In the genomic region with DNA sequence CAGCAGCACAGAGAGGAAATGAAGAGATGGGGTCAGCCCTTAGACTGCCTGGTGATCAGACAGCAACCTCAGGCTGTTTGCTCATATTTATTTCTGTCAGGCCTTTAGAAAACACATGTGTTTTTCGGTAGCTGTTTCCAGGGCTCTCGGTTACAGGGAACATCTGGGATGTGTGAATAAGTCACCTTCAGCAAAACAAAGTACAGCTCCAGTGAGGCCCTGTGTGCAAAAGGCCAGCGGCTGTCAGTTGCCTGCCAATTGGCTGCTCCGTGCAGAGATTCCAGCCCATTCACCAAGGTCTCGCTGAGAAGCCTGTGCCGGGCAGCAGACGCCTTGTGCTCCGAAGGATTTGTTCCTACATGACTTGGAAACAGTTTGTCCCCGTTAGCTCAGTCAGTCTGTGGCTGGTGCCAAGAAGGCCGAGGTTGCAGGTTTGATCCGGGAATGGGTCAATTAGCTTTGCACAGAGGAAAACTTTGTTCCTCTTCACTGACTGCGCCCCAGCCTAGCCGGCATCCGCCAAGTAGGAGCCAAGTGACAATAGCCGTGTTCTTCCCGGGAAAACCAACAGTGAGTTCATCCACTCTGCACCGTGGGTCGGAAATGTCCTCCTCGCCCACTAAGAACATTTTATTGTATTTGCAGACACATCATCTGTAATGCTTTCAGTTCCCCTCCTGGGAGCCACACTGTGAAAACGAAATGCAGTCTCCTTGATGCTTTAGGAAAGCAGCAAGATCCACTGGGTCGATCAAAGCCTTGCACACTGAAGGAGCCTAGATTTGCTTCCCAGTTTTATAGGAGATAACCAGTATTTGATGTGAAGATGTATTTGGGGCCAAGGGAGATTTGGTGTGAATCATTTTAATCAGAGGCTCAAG, we compare ENCODE assay signal across 11 cellular contexts.
DNase-seq lines count a peak whose midpoint lies in the region; ATAC-seq lines count a peak whose summit lies in the region.
"Had no signal": no experiment of that assay in that cellular context is flagged by ENCODE, and none has a peak within 500 bp of the region (broad histone marks: within the 10 kb centered on the region; RNA-seq: fewer than 3 reads in every experiment).

No MANE protein-coding gene starts in this region.

- H3K4me2 ChIP-seq in skeletal muscle satellite cell (ENCODE audit: low read length), result peak overlapping the region; percentile 37

- DNase-seq in HCEC 1CT (peak; percentile 32), epidermal melanocyte (ENCODE audit: insufficient read length, low spot score) (peak; percentile 35), left lobe of liver (ENCODE audit: low spot score) (no peak), NCI-H2171 (lab: John Stamatoyannopoulos, UW) (no peak)
- no peak for DNase-seq in stimulated activated CD8-positive, alpha-beta memory T cell treated with anti-CD3 and anti-CD28 coated beads, Interleukin-4, amount 100 ng/mL, for 48 hours
- DNase-seq: brain microvascular endothelial cell, DMS 273 treated with DMSO at 0.1 percent for 48 hours, left lung had no signal

- H3K4me1 ChIP-seq in skeletal muscle satellite cell (ENCODE audit: control insufficient read depth, insufficient read depth, low read length), result peaks cover 24% of the 10 kb centered on the region
- H3K4me1 ChIP-seq: left lung had no signal

- no peaks in the 10 kb centered on the region for H3K36me3 ChIP-seq in skeletal muscle satellite cell (ENCODE audit: insufficient read depth, low read length)
- H3K36me3 ChIP-seq: brain microvascular endothelial cell, left lung had no signal

- H3K9me3 ChIP-seq in skeletal muscle satellite cell (replicated peaks; ENCODE audit: low read length), result no peaks in the 10 kb centered on the region

- ATAC-seq in left lobe of liver (peak; percentile 12), GM19035 (IDR thresholded peaks at IDR 0.05; ENCODE audit: unreplicated experiment) (no peak), HG02840 (IDR thresholded peaks at IDR 0.05; ENCODE audit: low FRiP score, unreplicated experiment) (no peak)
- ATAC-seq: left lung had no signal

- no peak overlapping the region for H3K9ac ChIP-seq in skeletal muscle satellite cell (ENCODE audit: low read depth, low read length)

- H3K27me3 ChIP-seq in skeletal muscle satellite cell (ENCODE audit: control insufficient read depth, insufficient read depth, low read length), result no peaks in the 10 kb centered on the region
- H3K27me3 ChIP-seq: brain microvascular endothelial cell, left lung had no signal

- H3K4me3 ChIP-seq in skeletal muscle satellite cell (ENCODE audit: low read length), result no peak overlapping the region
- H3K4me3 ChIP-seq: left lung had no signal

Comparison
In these comparisons a context has a peak if more than half of its experiments do, and no peak if none do; other contexts are left out.
1. DNase-seq: peak in HCEC 1CT (single experiment) and epidermal melanocyte (single experiment); none in left lobe of liver (single experiment), NCI-H2171 (single experiment) and stimulated activated CD8-positive, alpha-beta memory T cell treated with anti-CD3 and anti-CD28 coated beads, Interleukin-4, amount 100 ng/mL, for 48 hours (single experiment).